7 cellular contexts compared by ENCODE assay signal in the genomic region with DNA sequence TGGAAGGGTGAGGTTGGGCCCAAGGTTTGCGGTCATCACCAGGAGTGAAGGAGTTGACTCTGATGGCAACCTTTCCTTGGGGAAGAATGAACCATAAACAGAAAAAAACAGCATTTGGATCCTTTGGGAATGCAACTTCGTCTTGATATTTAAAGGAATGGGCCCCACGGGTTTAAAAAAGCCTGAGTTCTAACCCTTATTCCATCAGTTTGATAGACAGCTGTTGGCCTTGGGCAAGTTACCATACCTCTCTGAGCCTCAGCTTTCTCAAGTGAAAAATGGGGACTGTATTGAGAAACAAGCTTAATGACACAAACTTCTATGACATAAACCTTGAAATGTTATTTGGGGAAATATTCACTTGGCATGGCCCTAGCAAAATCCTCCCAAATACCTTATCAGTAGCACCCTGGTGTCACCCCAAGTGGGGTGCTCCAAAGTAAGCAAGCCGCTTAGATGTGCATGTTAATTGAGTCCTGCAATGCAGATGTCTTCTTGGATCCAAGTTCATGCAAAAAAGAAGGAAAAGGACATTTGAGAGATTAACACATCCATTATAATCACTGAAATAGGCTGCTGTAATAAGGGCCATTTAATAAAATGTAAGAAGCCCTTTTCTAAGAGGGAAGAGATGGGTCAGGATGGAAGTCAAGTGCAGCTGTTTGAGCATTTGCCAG. TPM values are rescaled to one million over a fixed set of nuclear protein-coding genes. Genes with fewer than 3 reads are reported as not detected.
A peak's percentile ranks its signal among the peaks of the same experiment; 100 is the strongest.
DNase-seq lines count a peak whose midpoint lies in the region; ATAC-seq and TF ChIP-seq lines count a peak whose summit lies in the region.

No MANE protein-coding gene starts in this region.

- no peaks in the 10 kb centered on the region for H3K9me3 Mint-ChIP-seq in activated naive CD8-positive, alpha-beta T cell treated with anti-CD3 and anti-CD28 coated beads for 36 hours
- no peaks in the 10 kb centered on the region for H3K9me3 Mint-ChIP-seq in stimulated activated naive B cell treated with anti-CD40 and anti-IgM and Interleukin-4, amounts not matched to agents 10 μg/mL and 1 μg/mL and 100 μg/mL, for 72 hours

- peaks cover 6% of the 10 kb centered on the region for H3K4me1 ChIP-seq in iPS-15b (ENCODE audit: control insufficient read depth, insufficient read depth, low read length)

- H3K9ac ChIP-seq in iPS-15b (ENCODE audit: low read depth, low read length): no peak overlapping the region

- H3K4me3 ChIP-seq in HL-60 (replicated peaks; ENCODE audit: insufficient read depth, low read length) (peak overlapping the region; percentile 32), iPS-15b (ENCODE audit: low read depth, low read length) (peak overlapping the region; percentile 33)

- DNase-seq in HL-60 (ENCODE audit: low read depth in 1 of 2, low spot score in 1 of 2): no peak
- no peak for DNase-seq in activated naive CD8-positive, alpha-beta T cell treated with anti-CD3 and anti-CD28 coated beads for 36 hours
- DNase-seq in stimulated activated naive B cell treated with anti-CD40 and anti-IgM and Interleukin-4, amounts not matched to agents 10 μg/mL and 1 μg/mL and 100 μg/mL, for 72 hours: no peak
- DNase-seq in KG1 (lab: John Stamatoyannopoulos, UW): no peak
- DNase-seq in medulla oblongata (ENCODE audit: extremely low spot score): no peak

- peak overlapping the region; percentile 46 for H3K27ac ChIP-seq in HL-60 (replicated peaks)

- H3K27me3 Mint-ChIP-seq in activated naive CD8-positive, alpha-beta T cell treated with anti-CD3 and anti-CD28 coated beads for 36 hours: peaks cover 4% of the 10 kb centered on the region
- H3K27me3 Mint-ChIP-seq in stimulated activated naive B cell treated with anti-CD40 and anti-IgM and Interleukin-4, amounts not matched to agents 10 μg/mL and 1 μg/mL and 100 μg/mL, for 72 hours: no peaks in the 10 kb centered on the region

- TF ChIP-seq CTCF in HL-60 (IDR thresholded peaks at IDR 0.05; ENCODE audit: insufficient read depth, low read length): no peak

- ATAC-seq in stimulated activated naive B cell treated with anti-CD40 and anti-IgM and Interleukin-4, amounts not matched to agents 10 μg/mL and 1 μg/mL and 100 μg/mL, for 72 hours (replicated peaks): no peak
- no peak for ATAC-seq in GM18517 (IDR thresholded peaks at IDR 0.05; ENCODE audit: unreplicated experiment)

- H3K27ac Mint-ChIP-seq in activated naive CD8-positive, alpha-beta T cell treated with anti-CD3 and anti-CD28 coated beads for 36 hours: no peak overlapping the region
- H3K27ac Mint-ChIP-seq in stimulated activated naive B cell treated with anti-CD40 and anti-IgM and Interleukin-4, amounts not matched to agents 10 μg/mL and 1 μg/mL and 100 μg/mL, for 72 hours: no peak overlapping the region

- no peaks in the 10 kb centered on the region for H3K36me3 ChIP-seq in iPS-15b (ENCODE audit: control insufficient read depth, insufficient read depth, low read length)

- H3K27me3 ChIP-seq in HL-60 (ENCODE audit: insufficient read depth, poor library complexity, severe bottlenecking) (no peaks in the 10 kb centered on the region), iPS-15b (ENCODE audit: control insufficient read depth, insufficient read depth, low read length) (peaks cover 66% of the 10 kb centered on the region)

- H3K4me3 Mint-ChIP-seq in activated naive CD8-positive, alpha-beta T cell treated with anti-CD3 and anti-CD28 coated beads for 36 hours: peak overlapping the region; percentile 73
- peak overlapping the region; percentile 78 to 83 for H3K4me3 Mint-ChIP-seq in stimulated activated naive B cell treated with anti-CD40 and anti-IgM and Interleukin-4, amounts not matched to agents 10 μg/mL and 1 μg/mL and 100 μg/mL, for 72 hours

- H3K9me3 ChIP-seq in iPS-15b (ENCODE audit: control insufficient read depth, insufficient read depth, low read length): no peaks in the 10 kb centered on the region

- peaks cover 39% of the 10 kb centered on the region for H3K4me1 Mint-ChIP-seq in activated naive CD8-positive, alpha-beta T cell treated with anti-CD3 and anti-CD28 coated beads for 36 hours
- H3K4me1 Mint-ChIP-seq in stimulated activated naive B cell treated with anti-CD40 and anti-IgM and Interleukin-4, amounts not matched to agents 10 μg/mL and 1 μg/mL and 100 μg/mL, for 72 hours: peaks cover 16 to 18% of the 10 kb centered on the region in 2 donors

- no peaks in the 10 kb centered on the region for H3K36me3 Mint-ChIP-seq in activated naive CD8-positive, alpha-beta T cell treated with anti-CD3 and anti-CD28 coated beads for 36 hours
- no peaks in the 10 kb centered on the region for H3K36me3 Mint-ChIP-seq in stimulated activated naive B cell treated with anti-CD40 and anti-IgM and Interleukin-4, amounts not matched to agents 10 μg/mL and 1 μg/mL and 100 μg/mL, for 72 hours

RNA-seq across cellular contexts. Expression of gene MXI1, which starts 13.8 kb away (rescaled TPM):
- 10 to 100 TPM; 24.4 to 26.7 TPM for total RNA-seq in activated naive CD8-positive, alpha-beta T cell treated with anti-CD3 and anti-CD28 coated beads for 36 hours
